In genomic region chr6:30541515-30542403, GRCh38 we compare ENCODE assay signal across 8 cellular contexts. TPM values are rescaled to one million over a fixed set of nuclear protein-coding genes. Genes with fewer than 3 reads are reported as not detected.
DNase-seq lines count a peak whose midpoint lies in the region; ATAC-seq, FAIRE-seq and TF ChIP-seq lines count a peak whose summit lies in the region.

No MANE protein-coding gene starts in this region.

- peaks cover 6% of the 10 kb centered on the region for H3K4me1 ChIP-seq in keratinocyte (ENCODE audit: control insufficient read depth, extremely low read depth, insufficient read depth, low read length)

- H3K9me1 ChIP-seq in keratinocyte (ENCODE audit: control insufficient read depth, extremely low read depth, insufficient read depth, low read length) = no peaks in the 10 kb centered on the region

- no peaks in the 10 kb centered on the region for H3K27me3 ChIP-seq in keratinocyte (ENCODE audit: control insufficient read depth, extremely low read depth, insufficient read depth, low read length)

- FAIRE-seq in keratinocyte (lab: Jason Lieb, UNC) = peak; percentile 86

- peak overlapping the region in 1 of 3 experiments; percentile 24 for H3K4me3 ChIP-seq in keratinocyte (ENCODE audit: control insufficient read depth in 2 of 3, extremely low read depth in 1 of 3, insufficient read depth in 2 of 3, low read depth in 1 of 3, low read length in 3 of 3)

- peak; percentile 93 to 99 (median 96) for TF ChIP-seq CTCF in keratinocyte (optimal IDR thresholded peaks at IDR 0.05 in 1 of 3, IDR thresholded peaks at IDR 0.05 in 1 of 3, conservative IDR thresholded peaks at IDR 0.05 in 1 of 3; ENCODE audit: extremely low read depth in 1 of 3, insufficient read depth in 2 of 3, low read length in 3 of 3)

- no peaks in the 10 kb centered on the region for H4K20me1 ChIP-seq in keratinocyte (ENCODE audit: control insufficient read depth, extremely low read depth, insufficient read depth, low read length)

- H3K4me2 ChIP-seq in keratinocyte (ENCODE audit: control insufficient read depth, extremely low read depth, insufficient read depth, low read depth, low read length) = peak overlapping the region; percentile 66

- H3K79me2 ChIP-seq in keratinocyte (ENCODE audit: control insufficient read depth, insufficient read depth, low read length) = no peaks in the 10 kb centered on the region

- no peaks in the 10 kb centered on the region for H3K9me3 ChIP-seq in keratinocyte (ENCODE audit: control insufficient read depth, low read depth, low read length)

- dilution Hi-C loops in keratinocyte (cut with MboI; ENCODE audit: extremely low pct_ligation_motif_present, low sequenced_read_pairs) = loop anchor here (10.0 kb wide), 1 partner anchor 193 kb away; no protein-coding TSS in a partner anchor

- DNase-seq in COLO829 (ENCODE audit: low spot score) (peak; percentile 79), NCI-H446 (lab: John Stamatoyannopoulos, UW) (peak; percentile 52 to 87), cerebellar cortex (ENCODE audit: low spot score) (peak; percentile 89), keratinocyte (ENCODE audit: low read depth, low spot score) (peak; percentile 52)
- peak; percentile 80 for DNase-seq in activated CD4-positive, CD25-positive, alpha-beta regulatory T cell treated with anti-CD3 and anti-CD28 coated beads, Interleukin-2, amount 50 U/mL, for 72 hours
- peak; percentile 58 to 65 for DNase-seq in stimulated activated CD4-positive, alpha-beta T cell treated with anti-CD3 and anti-CD28 coated beads, Interleukin-15, amount 100 ng/mL, for 1 hour (ENCODE audit: low read depth in 1 of 2, low spot score in 1 of 2)

- H3K9ac ChIP-seq in keratinocyte (ENCODE audit: control insufficient read depth, extremely low read depth, insufficient read depth, low read length) = peak overlapping the region; percentile 0

- peak overlapping the region; percentile 53 for H2AFZ ChIP-seq in keratinocyte (ENCODE audit: control insufficient read depth, low read length)

- peak; percentile 48 for ATAC-seq in HG02885 (IDR thresholded peaks at IDR 0.05; ENCODE audit: poor library complexity, unreplicated experiment)
- ATAC-seq in GM19463 (IDR thresholded peaks at IDR 0.05; ENCODE audit: unreplicated experiment) = no peak

- H3K36me3 ChIP-seq in keratinocyte (ENCODE audit: control insufficient read depth in 2 of 2, extremely low read depth in 1 of 2, insufficient read depth in 2 of 2, low read length in 2 of 2) = peaks cover 15 to 17% of the 10 kb centered on the region in 2 experiments

- no peak overlapping the region for H3K27ac ChIP-seq in keratinocyte (ENCODE audit: control insufficient read depth, insufficient read depth, low read length)

RNA-seq across cellular contexts. Expression of gene GNL1, which starts 14.5 kb away (rescaled TPM):
- 28.7 to 48.2 TPM (median 39.5 TPM) in 3 replicates for polyA plus RNA-seq in keratinocyte
- 18.9 TPM for polyA plus RNA-seq in keratinocyte (2011; ENCODE audit: low read depth)
- polyA plus RNA-seq in keratinocyte (2011; cell fraction: cytosol; rRNA removed) = 26.5 and 27.8 TPM in 2 replicates
- polyA plus RNA-seq in keratinocyte (2011; cell fraction: nucleus; rRNA removed) = 42.7 and 54.1 TPM in 2 replicates
- polyA plus RNA-seq in keratinocyte (2012; ENCODE audit: low replicate concordance) = 33.2 and 40.0 TPM in 2 replicates
- 31.7 to 47.3 TPM (median 36.9 TPM) in 3 replicates for polyA minus RNA-seq in keratinocyte
- 28.2 TPM for polyA minus RNA-seq in keratinocyte (2011; cell fraction: cytosol; rRNA and poly(A)+ RNA removed)
- 13.8 and 28.8 TPM in 2 replicates for polyA minus RNA-seq in keratinocyte (2011; cell fraction: nucleus; rRNA and poly(A)+ RNA removed)

RNA-seq across cellular contexts. Expression of gene PRR3, which starts 15.3 kb away (rescaled TPM):
- 5.4 to 6.4 TPM (median 6.1 TPM) in 3 replicates for polyA plus RNA-seq in keratinocyte
- polyA plus RNA-seq in keratinocyte (2011; ENCODE audit: low read depth) = 1.1 TPM
- polyA plus RNA-seq in keratinocyte (2011; cell fraction: cytosol; rRNA removed) = 3.5 and 4.5 TPM in 2 replicates
- 6.2 and 7.6 TPM in 2 replicates for polyA plus RNA-seq in keratinocyte (2011; cell fraction: nucleus; rRNA removed)
- 3.2 and 3.7 TPM in 2 replicates for polyA plus RNA-seq in keratinocyte (2012; ENCODE audit: low replicate concordance)
- 3.3 to 6.2 TPM (median 3.8 TPM) in 3 replicates for polyA minus RNA-seq in keratinocyte
- polyA minus RNA-seq in keratinocyte (2011; cell fraction: cytosol; rRNA and poly(A)+ RNA removed) = 1.7 TPM
- 1.2 and 3.3 TPM in 2 replicates for polyA minus RNA-seq in keratinocyte (2011; cell fraction: nucleus; rRNA and poly(A)+ RNA removed)

RNA-seq across cellular contexts. Expression of gene ABCF1, which starts 29.5 kb away (rescaled TPM):
- polyA plus RNA-seq in keratinocyte = 22.6 to 67.1 TPM (median 30.0 TPM) in 3 replicates
- polyA plus RNA-seq in keratinocyte (2011; ENCODE audit: low read depth) = 76.5 TPM
- polyA plus RNA-seq in keratinocyte (2011; cell fraction: cytosol; rRNA removed) = 33.9 and 38.8 TPM in 2 replicates
- polyA plus RNA-seq in keratinocyte (2011; cell fraction: nucleus; rRNA removed) = 64.3 and 73.5 TPM in 2 replicates
- 47.7 and 85.8 TPM in 2 replicates for polyA plus RNA-seq in keratinocyte (2012; ENCODE audit: low replicate concordance)
- polyA minus RNA-seq in keratinocyte = 49.7 to 96.2 TPM (median 62.8 TPM) in 3 replicates
- polyA minus RNA-seq in keratinocyte (2011; cell fraction: cytosol; rRNA and poly(A)+ RNA removed) = 42.6 TPM
- polyA minus RNA-seq in keratinocyte (2011; cell fraction: nucleus; rRNA and poly(A)+ RNA removed) = 31.0 and 46.8 TPM in 2 replicates

RNA-seq across cellular contexts. Expression of gene HLA-E, which starts 52.5 kb away (rescaled TPM):
- 108 to 177 TPM (median 123 TPM) in 3 replicates for polyA plus RNA-seq in keratinocyte
- 103 TPM for polyA plus RNA-seq in keratinocyte (2011; ENCODE audit: low read depth)
- 77.7 and 98.8 TPM in 2 replicates for polyA plus RNA-seq in keratinocyte (2011; cell fraction: cytosol; rRNA removed)
- polyA plus RNA-seq in keratinocyte (2011; cell fraction: nucleus; rRNA removed) = 209 and 216 TPM in 2 replicates
- polyA plus RNA-seq in keratinocyte (2012; ENCODE audit: low replicate concordance) = 127 and 177 TPM in 2 replicates
- 97.8 to 136 TPM (median 115 TPM) in 3 replicates for polyA minus RNA-seq in keratinocyte
- polyA minus RNA-seq in keratinocyte (2011; cell fraction: cytosol; rRNA and poly(A)+ RNA removed) = 130 TPM
- 141 and 156 TPM in 2 replicates for polyA minus RNA-seq in keratinocyte (2011; cell fraction: nucleus; rRNA and poly(A)+ RNA removed)
